ENCODE assay signal across 31 cellular contexts in genomic region chr21:42735944-42736343, GRCh38.
DNase-seq lines count a peak whose midpoint lies in the region; ATAC-seq, FAIRE-seq and TF ChIP-seq lines count a peak whose summit lies in the region.
"Had no signal": no experiment of that assay in that cellular context is flagged by ENCODE, and none has a peak within 500 bp of the region (broad histone marks: within the 10 kb centered on the region; RNA-seq: fewer than 3 reads in every experiment).

No MANE protein-coding gene starts in this region.

- ATAC-seq in T-cell (replicated peaks in 1 of 4) (no peak), GM19467 (IDR thresholded peaks at IDR 0.05; ENCODE audit: unreplicated experiment) (no peak), GM19351 (IDR thresholded peaks at IDR 0.05; ENCODE audit: unreplicated experiment) (no peak)
- ATAC-seq: heart left ventricle; stimulated activated memory B cell treated with anti-CD40 and anti-IgM and Interleukin-4, amounts not matched to agents 10 μg/mL and 1 μg/mL and 100 μg/mL, for 72 hours had no signal

- no peak for TF ChIP-seq EP300 in sigmoid colon (IDR thresholded peaks at IDR 0.05)

- H3K4me3 ChIP-seq in kidney (ENCODE audit: low read length in 2 of 2) (no peak overlapping the region), sigmoid colon (no peak overlapping the region)
- H3K4me3 ChIP-seq: BLaER1, GM23248, heart left ventricle, skin epidermis had no signal

- H3K27ac ChIP-seq in kidney (ENCODE audit: low read depth in 2 of 2, low read length in 2 of 2): no peak overlapping the region
- peak overlapping the region in 3 of 4 donors; percentile 80 to 83 (median 81) for H3K27ac ChIP-seq in sigmoid colon
- H3K27ac ChIP-seq: BLaER1, GM23248 had no signal

- CTCF ChIA-PET in activated naive CD4-positive, alpha-beta T cell treated with anti-CD3 and anti-CD28 coated beads for 36 hours (lab: Charles Lee): no interaction called here
- CTCF ChIA-PET in T-cell (lab: Charles Lee): no interaction called here

- intact Hi-C loops in activated naive CD4-positive, alpha-beta T cell treated with anti-CD3 and anti-CD28 coated beads for 36 hours (cut with micrococcal nuclease): loop anchor here (5.0 kb wide), 2 partner anchors 54 to 81 kb away; no protein-coding TSS in a partner anchor
- intact Hi-C loops in kidney (cut with DNase I): no loop called here
- intact Hi-C loops in sigmoid colon (cut with DNase I): no loop called here

- POLR2A ChIA-PET in T-cell (lab: Charles Lee): no interaction called here

- 94 to 96% methylated on average over 10 of the region's 10 CpGs for WGBS in sigmoid colon, 2 donors

- H3K4me3 Mint-ChIP-seq in activated naive CD4-positive, alpha-beta T cell treated with anti-CD3 and anti-CD28 coated beads for 36 hours: no peak overlapping the region
- H3K4me3 Mint-ChIP-seq in T-cell: no peak overlapping the region
- H3K4me3 Mint-ChIP-seq: activated B cell treated with CpG ODN at 0.5 μM for 24 hours; activated T-cell treated with anti-CD3 and anti-CD28 coated beads, Interleukin-2, amount 50 U/mL, for 24 hours; nephron progenitor cell; stimulated activated memory B cell treated with anti-CD40 and anti-IgM and Interleukin-4, amounts not matched to agents 10 μg/mL and 1 μg/mL and 100 μg/mL, for 72 hours; type B pancreatic cell had no signal

- DNase-seq in activated naive CD4-positive, alpha-beta T cell treated with anti-CD3 and anti-CD28 coated beads for 36 hours: no peak
- no peak for DNase-seq in activated naive CD4-positive, alpha-beta T cell treated with anti-CD3 and anti-CD28 coated beads, Interleukin-2, amount 50 U/mL, for 16 hours
- peak in 1 of 34 experiments; percentile 2 for DNase-seq in T-cell
- DNase-seq in kidney: peak; percentile 46
- DNase-seq in sigmoid colon: no peak
- DNase-seq in DMS53 (lab: John Stamatoyannopoulos, UW): no peak
- DNase-seq: activated B cell treated with CpG ODN at 0.5 μM for 24 hours; activated CD4-positive, alpha-beta T cell treated with anti-CD3 and anti-CD28 coated beads, Interleukin-2, amount 50 U/mL, for 48 hours; activated effector memory CD4-positive, alpha-beta T cell treated with anti-CD3 and anti-CD28 coated beads, Interleukin-2, amount 50 U/mL, for 16 hours; activated T-cell treated with anti-CD3 and anti-CD28 coated beads, Interleukin-2, amount 50 U/mL, for 24 hours; Calu3; cerebellar nuclear complex; DND-41; foreskin melanocyte; GF-D8; GM23248; heart left ventricle; IMR-90; NCI-H1436 treated with DMSO at 0.1 percent for 48 hours; NCI-H446; NCI-H748 treated with DMSO at 0.1 percent for 48 hours; nephron progenitor cell; SIG-M5 had no signal

- peaks cover 33 to 39% of the 10 kb centered on the region in 2 donors for H3K4me1 ChIP-seq in kidney (ENCODE audit: control insufficient read depth in 1 of 2, insufficient read depth in 1 of 2, low read depth in 1 of 2, low read length in 2 of 2)
- peaks cover 0 to 51% (median 29%) of the 10 kb centered on the region in 4 donors for H3K4me1 ChIP-seq in sigmoid colon

- H3K27me3 ChIP-seq in sigmoid colon: no peaks in the 10 kb centered on the region
- H3K27me3 ChIP-seq: BLaER1, heart left ventricle, Peyer's patch had no signal

- no peaks in the 10 kb centered on the region for H3K36me3 Mint-ChIP-seq in activated naive CD4-positive, alpha-beta T cell treated with anti-CD3 and anti-CD28 coated beads for 36 hours (ENCODE audit: low read depth)
- H3K36me3 Mint-ChIP-seq in T-cell: peaks cover 27% of the 10 kb centered on the region
- H3K36me3 Mint-ChIP-seq: stimulated activated memory B cell treated with anti-CD40 and anti-IgM and Interleukin-4, amounts not matched to agents 10 μg/mL and 1 μg/mL and 100 μg/mL, for 72 hours had no signal

- H3K9me3 Mint-ChIP-seq in activated naive CD4-positive, alpha-beta T cell treated with anti-CD3 and anti-CD28 coated beads for 36 hours: no peaks in the 10 kb centered on the region
- no peaks in the 10 kb centered on the region for H3K9me3 Mint-ChIP-seq in T-cell
- H3K9me3 Mint-ChIP-seq: activated B cell treated with CpG ODN at 0.5 μM for 24 hours; activated T-cell treated with anti-CD3 and anti-CD28 coated beads, Interleukin-2, amount 50 U/mL, for 24 hours; stimulated activated memory B cell treated with anti-CD40 and anti-IgM and Interleukin-4, amounts not matched to agents 10 μg/mL and 1 μg/mL and 100 μg/mL, for 72 hours; type B pancreatic cell had no signal

- no peaks in the 10 kb centered on the region for H3K27me3 Mint-ChIP-seq in activated naive CD4-positive, alpha-beta T cell treated with anti-CD3 and anti-CD28 coated beads for 36 hours (ENCODE audit: low read depth)
- H3K27me3 Mint-ChIP-seq in T-cell: no peaks in the 10 kb centered on the region
- H3K27me3 Mint-ChIP-seq: activated B cell treated with CpG ODN at 0.5 μM for 24 hours; activated T-cell treated with anti-CD3 and anti-CD28 coated beads, Interleukin-2, amount 50 U/mL, for 24 hours; type B pancreatic cell had no signal

- peaks cover 21% of the 10 kb centered on the region for H3K4me1 Mint-ChIP-seq in activated naive CD4-positive, alpha-beta T cell treated with anti-CD3 and anti-CD28 coated beads for 36 hours (ENCODE audit: low read depth)
- peaks cover 51 to 64% (median 62%) of the 10 kb centered on the region in 3 donors for H3K4me1 Mint-ChIP-seq in T-cell

- FAIRE-seq in kidney (lab: Jason Lieb, UNC): no peak
- FAIRE-seq: keratinocyte had no signal

- peak overlapping the region; percentile 32 for H3K27ac Mint-ChIP-seq in activated naive CD4-positive, alpha-beta T cell treated with anti-CD3 and anti-CD28 coated beads for 36 hours
- H3K27ac Mint-ChIP-seq in T-cell: peak overlapping the region; percentile 89 to 100
- H3K27ac Mint-ChIP-seq: activated B cell treated with CpG ODN at 0.5 μM for 24 hours; activated T-cell treated with anti-CD3 and anti-CD28 coated beads, Interleukin-2, amount 50 U/mL, for 24 hours; nephron progenitor cell; stimulated activated memory B cell treated with anti-CD40 and anti-IgM and Interleukin-4, amounts not matched to agents 10 μg/mL and 1 μg/mL and 100 μg/mL, for 72 hours had no signal

- TF ChIP-seq CTCF in kidney (IDR thresholded peaks at IDR 0.05; ENCODE audit: borderline replicate concordance, extremely low read depth, insufficient read depth): no peak
- TF ChIP-seq CTCF in sigmoid colon (IDR thresholded peaks at IDR 0.05): no peak

- H3K9ac ChIP-seq in kidney (ENCODE audit: low read length in 2 of 2): no peak overlapping the region
- H3K9ac ChIP-seq: BLaER1, GM23248 had no signal

- H3K9me3 ChIP-seq in kidney (ENCODE audit: control insufficient read depth in 1 of 2, low read length in 2 of 2) (no peaks in the 10 kb centered on the region), sigmoid colon (no peaks in the 10 kb centered on the region)
- H3K9me3 ChIP-seq: BLaER1, heart left ventricle, Peyer's patch had no signal

- H3K36me3 ChIP-seq in kidney (ENCODE audit: control insufficient read depth in 1 of 2, insufficient read depth in 2 of 2, low read length in 2 of 2) (no peaks in the 10 kb centered on the region), sigmoid colon (peaks cover 8 to 58% (median 28%) of the 10 kb centered on the region in 4 donors)
- H3K36me3 ChIP-seq: BLaER1 had no signal

- no peak for TF ChIP-seq POLR2A in sigmoid colon (IDR thresholded peaks at IDR 0.05)

Comparison
In these comparisons a context has a peak if more than half of its experiments do, and no peak if none do; other contexts are left out.
1. H3K27ac ChIP-seq: peak in sigmoid colon (3 of 4); none in kidney (0 of 2).